ENCODE assay signal across 8 cellular contexts in the genomic region with DNA sequence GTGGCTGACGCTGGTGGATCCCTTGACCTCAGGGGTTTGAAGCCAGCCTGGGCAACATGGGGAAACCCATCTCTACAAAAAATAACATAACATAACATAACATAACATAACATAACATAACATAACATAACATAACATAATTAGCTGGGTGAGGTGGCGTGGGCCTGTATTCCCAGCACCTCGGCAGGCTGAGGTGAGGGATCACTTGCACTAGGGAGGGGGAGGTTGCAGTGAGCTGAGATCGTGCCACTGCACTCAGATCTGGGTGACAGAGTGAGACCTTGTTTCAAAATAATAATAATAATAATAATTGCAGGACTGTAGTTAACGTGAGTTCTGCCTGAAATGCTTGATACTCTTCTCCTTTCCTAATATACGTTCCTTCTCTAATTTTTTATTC. TPM values are rescaled to one million over a fixed set of nuclear protein-coding genes. Genes with fewer than 3 reads are reported as not detected.
DNase-seq lines count a peak whose midpoint lies in the region; ATAC-seq and TF ChIP-seq lines count a peak whose summit lies in the region.

No MANE protein-coding gene starts in this region.

- H3K4me3 ChIP-seq in SJSA1 (peak overlapping the region; percentile 65), fibroblast of the aortic adventitia (ENCODE audit: low read depth, low read length) (peak overlapping the region; percentile 96), spleen (peak overlapping the region in 6 of 8 donors; percentile 76 to 93 (median 87))

- peaks cover 14% of the 10 kb centered on the region for H3K27me3 Mint-ChIP-seq in T-helper 2 cell treated with Interferon-gamma antibody and Interleukin-4, amounts not matched to agents 5 μg/mL and 100 μg/mL, for 36 hours (ENCODE audit: low read depth)

- TF ChIP-seq CTCF in fibroblast of the aortic adventitia (IDR thresholded peaks at IDR 0.05; ENCODE audit: insufficient read depth, low read length) (no peak), spleen (IDR thresholded peaks at IDR 0.05 in 8 of 11, conservative IDR thresholded peaks at IDR 0.05 in 3 of 11) (no peak)

- no peak for DNase-seq in T-helper 2 cell treated with Interferon-gamma antibody and Interleukin-4, amounts not matched to agents 5 μg/mL and 100 μg/mL, for 36 hours (ENCODE audit: low spot score)
- no peak for DNase-seq in T-helper 2 cell
- DNase-seq in SJSA1 (ENCODE audit: low read depth in 1 of 2, low spot score in 2 of 2), result no peak
- no peak for DNase-seq in fibroblast of the aortic adventitia (ENCODE audit: low read depth)
- DNase-seq in spleen, result peak; percentile 70
- DNase-seq in OCI-M2 (lab: John Stamatoyannopoulos, UW; ENCODE audit: unreplicated experiment), result no peak

- H3K27ac ChIP-seq in SJSA1, result no peak overlapping the region
- H3K27ac ChIP-seq in spleen, result no peak overlapping the region

- H3K36me3 ChIP-seq in SJSA1 (peaks cover 53% of the 10 kb centered on the region), spleen (peaks cover 0 to 38% (median 31%) of the 10 kb centered on the region in 6 donors)

- peaks cover 29% of the 10 kb centered on the region for H3K4me1 Mint-ChIP-seq in T-helper 2 cell treated with Interferon-gamma antibody and Interleukin-4, amounts not matched to agents 5 μg/mL and 100 μg/mL, for 36 hours (ENCODE audit: low read depth)

- H3K4me1 ChIP-seq in SJSA1 (replicated peaks) (peaks cover 11% of the 10 kb centered on the region), spleen (peaks cover 12 to 43% (median 26%) of the 10 kb centered on the region in 6 donors)

- H3K36me3 Mint-ChIP-seq in T-helper 2 cell treated with Interferon-gamma antibody and Interleukin-4, amounts not matched to agents 5 μg/mL and 100 μg/mL, for 36 hours (ENCODE audit: low read depth), result peaks cover 34% of the 10 kb centered on the region

- ATAC-seq in GM21423 (IDR thresholded peaks at IDR 0.05; ENCODE audit: unreplicated experiment) (no peak), HG03039 (IDR thresholded peaks at IDR 0.05; ENCODE audit: unreplicated experiment) (no peak)

- no peaks in the 10 kb centered on the region for H3K9me3 Mint-ChIP-seq in T-helper 2 cell treated with Interferon-gamma antibody and Interleukin-4, amounts not matched to agents 5 μg/mL and 100 μg/mL, for 36 hours

- H3K27me3 ChIP-seq in SJSA1 (replicated peaks) (no peaks in the 10 kb centered on the region), spleen (replicated peaks in 1 of 7) (no peaks in the 10 kb centered on the region)

- 60 to 83% (median 80%) methylated on average over 6 of the region's 6 CpGs for WGBS in spleen, 5 donors

- peak overlapping the region; percentile 100 for H3K4me3 Mint-ChIP-seq in T-helper 2 cell treated with Interferon-gamma antibody and Interleukin-4, amounts not matched to agents 5 μg/mL and 100 μg/mL, for 36 hours

- intact Hi-C loops in spleen (cut with DNase I; ENCODE audit: low total_unique reads), result no loop called here

- no peak for TF ChIP-seq POLR2A in spleen (IDR thresholded peaks at IDR 0.05)

- H3K27ac Mint-ChIP-seq in T-helper 2 cell treated with Interferon-gamma antibody and Interleukin-4, amounts not matched to agents 5 μg/mL and 100 μg/mL, for 36 hours, result peak overlapping the region; percentile 100

- H3K9me3 ChIP-seq in SJSA1 (replicated peaks) (no peaks in the 10 kb centered on the region), spleen (no peaks in the 10 kb centered on the region)

RNA-seq across cellular contexts. Expression of gene MAGOHB, which starts 1.3 kb away (rescaled TPM):
- 51.6 and 97.2 TPM in 2 replicates for total RNA-seq in SJSA1 (2014; rRNA removed; shearing (Covaris generic))
- 31.7 and 36.6 TPM in 2 replicates for total RNA-seq in fibroblast of the aortic adventitia (ENCODE audit: low replicate concordance)
- total RNA-seq in spleen, result 10 to 100 TPM; 12.6 to 24.7 (median 19.5) TPM
- polyA plus RNA-seq in spleen, result 10 to 100 TPM; 16.7 to 27.1 (median 22.7) TPM
